In the genomic region with DNA sequence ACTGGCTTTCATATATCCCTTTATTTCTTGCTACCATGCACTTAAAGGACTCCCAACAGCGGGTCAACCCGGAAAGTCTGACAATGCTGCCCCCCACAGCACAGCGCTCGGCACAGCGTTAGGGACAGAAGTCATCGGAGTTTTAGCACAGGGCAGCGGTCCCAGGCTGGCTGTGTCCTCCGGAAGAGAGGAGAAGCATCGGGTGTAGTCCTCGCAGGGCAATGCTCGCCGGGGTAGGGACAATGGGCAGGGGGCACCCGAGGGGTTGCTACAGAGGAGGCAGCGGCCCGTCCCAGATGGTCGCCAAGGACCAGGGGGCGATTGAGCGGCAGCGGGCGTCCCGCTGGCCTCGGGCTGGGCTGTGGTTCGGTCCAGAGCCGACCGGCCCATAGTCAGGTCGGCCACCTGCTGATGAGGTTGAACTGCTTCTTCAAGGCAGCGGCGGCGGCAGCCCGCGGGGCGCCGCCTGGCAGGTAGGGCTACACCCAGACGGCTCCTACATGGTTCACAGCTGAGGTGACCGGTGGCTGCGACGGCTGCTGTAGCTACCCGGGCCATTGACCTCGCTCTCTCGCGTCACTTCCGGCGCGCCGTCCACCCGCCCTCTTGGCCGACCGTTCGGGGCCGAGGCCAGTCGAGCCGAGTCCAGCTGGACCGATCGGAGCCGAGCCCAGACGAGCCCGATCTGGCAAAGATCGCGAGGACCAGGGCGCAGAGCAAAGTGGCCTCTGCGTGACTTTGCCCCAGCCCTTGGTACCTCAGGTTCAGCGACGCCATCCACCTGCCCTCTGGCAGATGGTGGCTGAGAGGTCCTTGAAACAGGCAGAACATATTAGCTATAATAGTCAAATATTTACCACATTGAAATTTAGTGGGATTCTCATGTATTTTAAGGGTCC, we compare ENCODE assay signal across 8 cellular contexts. TPM values are rescaled to one million over a fixed set of nuclear protein-coding genes. Genes with fewer than 3 reads are reported as not detected.
DNase-seq lines count a peak whose midpoint lies in the region; ATAC-seq and TF ChIP-seq lines count a peak whose summit lies in the region.

No MANE protein-coding gene starts in this region.

- DNase-seq in GM13977 (ENCODE audit: low spot score), result peak; percentile 92
- peak; percentile 94 for DNase-seq in NCI-H2196 (lab: John Stamatoyannopoulos, UW; ENCODE audit: unreplicated experiment)
- peak; percentile 96 for DNase-seq in WTC11 (ENCODE audit: low spot score)
- peak; percentile 60 for DNase-seq in central memory CD4-positive, alpha-beta T cell
- DNase-seq in inferior parietal cortex (ENCODE audit: extremely low spot score), result peak; percentile 91
- DNase-seq in smooth muscle cell (lab: John Stamatoyannopoulos, UW; ENCODE audit: unreplicated experiment), result peak; percentile 53
- DNase-seq in NCI-H1048 (lab: John Stamatoyannopoulos, UW), result no peak

- under 1% methylated on average over 63 of the region's 63 CpGs for WGBS in smooth muscle cell (ENCODE audit: low lambda C conversion rate)

- H3K27me3 Mint-ChIP-seq in WTC11 (ENCODE audit: low read depth), result no peaks in the 10 kb centered on the region; the same call in 1 of the 2 replicates

- peak overlapping the region; percentile 82 for H2AFZ ChIP-seq in smooth muscle cell (ENCODE audit: low read depth)

- H3K27ac Mint-ChIP-seq in WTC11, result peak overlapping the region; percentile 97

- peak overlapping the region; percentile 82 for H3K9ac ChIP-seq in smooth muscle cell (ENCODE audit: low read depth)

- ATAC-seq in HG02981 (IDR thresholded peaks at IDR 0.05; ENCODE audit: unreplicated experiment) (peak; percentile 44), WTC11 (peak; percentile 78)

- in situ Hi-C loops in GM13977 (cut with MboI; ENCODE audit: low pct_unique_long_range_greater_than_20kb, low sequenced_read_pairs, unreplicated experiment), result no loop called here

- H3K4me3 Mint-ChIP-seq in WTC11, result peak overlapping the region; percentile 97

- CTCF ChIA-PET in WTC11 (lab: Charles Lee), result interaction anchor here (0.8 to 2.9 kb wide), 6 partner anchors 40 to 118 kb away, joined by 3 to 14 read pairs (median 4); no protein-coding TSS in a partner anchor

- no peaks in the 10 kb centered on the region for H3K9me3 Mint-ChIP-seq in WTC11

- H3K36me3 Mint-ChIP-seq in WTC11, result no peaks in the 10 kb centered on the region

- H3K4me2 ChIP-seq in smooth muscle cell, result peak overlapping the region; percentile 90

- H3K79me2 ChIP-seq in smooth muscle cell (ENCODE audit: low read depth), result peaks cover 2% of the 10 kb centered on the region

- POLR2A ChIA-PET in WTC11 (lab: Charles Lee), result interaction anchor here (0.8 to 1.7 kb wide), 3 partner anchors 10 to 92 kb away, joined by 3 to 6 read pairs (median 4); a partner anchor contains a TSS

- H3K9me3 ChIP-seq in smooth muscle cell (replicated peaks; ENCODE audit: low read depth), result no peaks in the 10 kb centered on the region

- peaks cover 19% of the 10 kb centered on the region for H3K4me1 Mint-ChIP-seq in WTC11

- TF ChIP-seq CTCF in GM13977 (IDR thresholded peaks at IDR 0.05; ENCODE audit: extremely low read depth, insufficient read depth, missing control alignments) (peak; percentile 65), WTC11 (IDR thresholded peaks at IDR 0.05) (no peak), smooth muscle cell (IDR thresholded peaks at IDR 0.05; ENCODE audit: borderline replicate concordance, insufficient read depth, poor library complexity, severe bottlenecking) (peak; percentile 1)

- H3K4me1 ChIP-seq in smooth muscle cell (ENCODE audit: low read depth), result peaks cover 23% of the 10 kb centered on the region

- no peak overlapping the region for H3K27ac ChIP-seq in smooth muscle cell (ENCODE audit: low read depth)

- no peaks in the 10 kb centered on the region for H3F3A ChIP-seq in smooth muscle cell (ENCODE audit: low read depth)

- H4K20me1 ChIP-seq in smooth muscle cell (ENCODE audit: low read depth), result no peaks in the 10 kb centered on the region

- peak overlapping the region; percentile 62 for H3K4me3 ChIP-seq in smooth muscle cell

- peaks cover 16% of the 10 kb centered on the region for H3K27me3 ChIP-seq in smooth muscle cell (ENCODE audit: low read depth)

- no peaks in the 10 kb centered on the region for H3K36me3 ChIP-seq in smooth muscle cell (ENCODE audit: low read depth)

TF ChIP-seq in WTC11, 78 proteins besides CTCF, POLR2A, EP300 and RAD21 (continues in another document):
- TF ChIP-seq, protein P1, sequence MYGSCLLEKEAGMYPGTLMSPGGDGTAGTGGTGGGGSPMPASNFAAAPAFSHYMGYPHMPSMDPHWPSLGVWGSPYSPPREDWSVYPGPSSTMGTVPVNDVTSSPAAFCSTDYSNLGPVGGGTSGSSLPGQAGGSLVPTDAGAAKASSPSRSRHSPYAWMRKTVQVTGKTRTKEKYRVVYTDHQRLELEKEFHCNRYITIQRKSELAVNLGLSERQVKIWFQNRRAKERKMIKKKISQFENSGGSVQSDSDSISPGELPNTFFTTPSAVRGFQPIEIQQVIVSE (CRISPR knock-in tag; IDR thresholded peaks at IDR 0.05; ENCODE audit: borderline replicate concordance), result no peak
- TF ChIP-seq, protein P2, sequence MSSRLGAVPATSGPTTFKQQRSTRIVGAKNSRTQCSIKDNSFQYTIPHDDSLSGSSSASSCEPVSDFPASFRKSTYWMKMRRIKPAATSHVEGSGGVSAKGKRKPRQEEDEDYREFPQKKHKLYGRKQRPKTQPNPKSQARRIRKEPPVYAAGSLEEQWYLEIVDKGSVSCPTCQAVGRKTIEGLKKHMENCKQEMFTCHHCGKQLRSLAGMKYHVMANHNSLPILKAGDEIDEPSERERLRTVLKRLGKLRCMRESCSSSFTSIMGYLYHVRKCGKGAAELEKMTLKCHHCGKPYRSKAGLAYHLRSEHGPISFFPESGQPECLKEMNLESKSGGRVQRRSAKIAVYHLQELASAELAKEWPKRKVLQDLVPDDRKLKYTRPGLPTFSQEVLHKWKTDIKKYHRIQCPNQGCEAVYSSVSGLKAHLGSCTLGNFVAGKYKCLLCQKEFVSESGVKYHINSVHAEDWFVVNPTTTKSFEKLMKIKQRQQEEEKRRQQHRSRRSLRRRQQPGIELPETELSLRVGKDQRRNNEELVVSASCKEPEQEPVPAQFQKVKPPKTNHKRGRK (CRISPR knock-in tag; IDR thresholded peaks at IDR 0.05; ENCODE audit: borderline replicate concordance), result no peak
- no peak for TF ChIP-seq PRRX2 (CRISPR knock-in tag; IDR thresholded peaks at IDR 0.05)
- TF ChIP-seq, protein P3, sequence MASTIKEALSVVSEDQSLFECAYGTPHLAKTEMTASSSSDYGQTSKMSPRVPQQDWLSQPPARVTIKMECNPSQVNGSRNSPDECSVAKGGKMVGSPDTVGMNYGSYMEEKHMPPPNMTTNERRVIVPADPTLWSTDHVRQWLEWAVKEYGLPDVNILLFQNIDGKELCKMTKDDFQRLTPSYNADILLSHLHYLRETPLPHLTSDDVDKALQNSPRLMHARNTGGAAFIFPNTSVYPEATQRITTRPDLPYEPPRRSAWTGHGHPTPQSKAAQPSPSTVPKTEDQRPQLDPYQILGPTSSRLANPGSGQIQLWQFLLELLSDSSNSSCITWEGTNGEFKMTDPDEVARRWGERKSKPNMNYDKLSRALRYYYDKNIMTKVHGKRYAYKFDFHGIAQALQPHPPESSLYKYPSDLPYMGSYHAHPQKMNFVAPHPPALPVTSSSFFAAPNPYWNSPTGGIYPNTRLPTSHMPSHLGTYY (CRISPR knock-in tag; IDR thresholded peaks at IDR 0.05), result no peak
- TF ChIP-seq TCF7 (CRISPR knock-in tag; IDR thresholded peaks at IDR 0.05; ENCODE audit: low read depth), result no peak
- no peak for TF ChIP-seq CBFB (CRISPR knock-in tag; IDR thresholded peaks at IDR 0.05; ENCODE audit: low read depth)
- TF ChIP-seq, protein P4, sequence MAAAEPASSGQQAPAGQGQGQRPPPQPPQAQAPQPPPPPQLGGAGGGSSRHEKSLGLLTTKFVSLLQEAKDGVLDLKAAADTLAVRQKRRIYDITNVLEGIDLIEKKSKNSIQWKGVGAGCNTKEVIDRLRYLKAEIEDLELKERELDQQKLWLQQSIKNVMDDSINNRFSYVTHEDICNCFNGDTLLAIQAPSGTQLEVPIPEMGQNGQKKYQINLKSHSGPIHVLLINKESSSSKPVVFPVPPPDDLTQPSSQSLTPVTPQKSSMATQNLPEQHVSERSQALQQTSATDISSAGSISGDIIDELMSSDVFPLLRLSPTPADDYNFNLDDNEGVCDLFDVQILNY (CRISPR knock-in tag; IDR thresholded peaks at IDR 0.05), result no peak
- TF ChIP-seq, protein P5, sequence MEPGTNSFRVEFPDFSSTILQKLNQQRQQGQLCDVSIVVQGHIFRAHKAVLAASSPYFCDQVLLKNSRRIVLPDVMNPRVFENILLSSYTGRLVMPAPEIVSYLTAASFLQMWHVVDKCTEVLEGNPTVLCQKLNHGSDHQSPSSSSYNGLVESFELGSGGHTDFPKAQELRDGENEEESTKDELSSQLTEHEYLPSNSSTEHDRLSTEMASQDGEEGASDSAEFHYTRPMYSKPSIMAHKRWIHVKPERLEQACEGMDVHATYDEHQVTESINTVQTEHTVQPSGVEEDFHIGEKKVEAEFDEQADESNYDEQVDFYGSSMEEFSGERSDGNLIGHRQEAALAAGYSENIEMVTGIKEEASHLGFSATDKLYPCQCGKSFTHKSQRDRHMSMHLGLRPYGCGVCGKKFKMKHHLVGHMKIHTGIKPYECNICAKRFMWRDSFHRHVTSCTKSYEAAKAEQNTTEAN (CRISPR knock-in tag; IDR thresholded peaks at IDR 0.05), result no peak
- TF ChIP-seq GRHL2 (CRISPR knock-in tag; IDR thresholded peaks at IDR 0.05; ENCODE audit: insufficient replicate concordance, severe bottlenecking), result no peak

RNA-seq across cellular contexts. Expression of a gene that starts 4.7 kb away (rescaled TPM):
- total RNA-seq in WTC11 (2021) (86.3 to 89.6 TPM (median 86.7 TPM) in 3 replicates), smooth muscle cell (29.5 and 57.6 TPM in 2 replicates)
- polyA plus RNA-seq in smooth muscle cell, result 45.3 and 52.5 TPM in 2 replicates
